Comparison of ENCODE assay signal across 8 cellular contexts in the genomic region with DNA sequence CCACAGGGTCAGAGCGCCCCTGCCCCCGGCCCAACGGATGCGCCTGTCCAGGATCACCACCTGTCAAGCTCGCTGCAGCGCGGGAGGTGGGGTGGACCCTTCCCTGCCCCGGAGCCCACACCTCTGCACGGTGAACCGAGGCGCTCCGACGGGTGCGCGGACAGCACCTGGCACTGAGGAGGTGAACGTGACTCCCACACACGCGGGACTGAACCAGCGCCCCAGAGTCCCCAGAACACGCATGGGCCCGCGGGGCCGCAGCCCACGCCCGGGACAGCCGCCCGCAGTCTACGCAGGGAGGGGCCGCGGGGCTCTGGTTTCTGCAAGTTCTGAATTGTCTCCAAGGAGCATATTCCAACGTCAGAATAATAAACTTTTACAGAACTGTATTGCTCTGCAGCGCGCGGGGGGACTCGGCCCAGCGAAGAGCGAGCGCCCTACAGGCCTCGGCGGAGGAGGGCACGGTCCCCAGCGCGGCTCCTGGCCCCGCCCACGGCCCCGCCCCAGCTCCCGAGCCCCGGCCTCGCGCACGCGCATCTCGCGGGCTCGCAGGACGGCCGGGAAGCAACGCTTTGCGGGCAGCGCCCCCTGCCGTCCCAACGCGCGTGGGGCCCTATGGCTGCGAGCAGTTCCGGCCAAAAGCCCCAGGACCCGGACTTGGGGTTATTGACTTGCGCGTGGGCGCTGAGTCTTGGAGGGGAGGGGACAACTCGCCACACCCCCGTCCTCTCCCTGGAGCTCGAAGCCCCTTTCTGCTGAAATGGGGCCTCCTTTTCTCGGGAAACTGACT.
A peak's percentile ranks its signal among the peaks of the same experiment; 100 is the strongest.
DNase-seq lines count a peak whose midpoint lies in the region; ATAC-seq lines count a peak whose summit lies in the region.

No MANE protein-coding gene starts in this region.

- ATAC-seq in HG02943 (IDR thresholded peaks at IDR 0.05; ENCODE audit: low read depth, unreplicated experiment), result peak; percentile 83
- peak; percentile 95 to 98 for ATAC-seq in activated CD4-positive, CD25-positive, alpha-beta regulatory T cell treated with anti-CD3 and anti-CD28 coated beads, Interleukin-2, amount 50 U/mL, for 24 hours

- peak; percentile 61 to 65 for DNase-seq in SHP77 (lab: John Stamatoyannopoulos, UW)
- DNase-seq in SHP77 treated with DMSO at 0.1 percent for 48 hours (lab: John Stamatoyannopoulos, UW), result no peak
- peak; percentile 14 for DNase-seq in NCI-H2107 treated with DMSO at 0.1 percent for 48 hours (lab: John Stamatoyannopoulos, UW; ENCODE audit: unreplicated experiment)
- DNase-seq in central memory CD4-positive, alpha-beta T cell, result peak; percentile 87
- peak; percentile 71 for DNase-seq in iris pigment epithelial cell (ENCODE audit: low read depth)
- peak; percentile 62 for DNase-seq in smooth muscle cell of the brain vasculature (ENCODE audit: low read depth, low spot score)
